Comparison of ENCODE assay signal across 12 cellular contexts in genomic region chr14:57493467-57494181, GRCh38. TPM values are rescaled to one million over a fixed set of nuclear protein-coding genes. Genes with fewer than 3 reads are reported as not detected.
DNase-seq lines count a peak whose midpoint lies in the region; ATAC-seq, FAIRE-seq and TF ChIP-seq lines count a peak whose summit lies in the region.
"Had no signal": no experiment of that assay in that cellular context is flagged by ENCODE, and none has a peak within 500 bp of the region (broad histone marks: within the 10 kb centered on the region; RNA-seq: fewer than 3 reads in every experiment).

CCDC198 (minus strand) TSS chr14:57493857; CDS start chr14:57493715, 142 bp downstream.

- intact Hi-C loops in pancreas (cut with DNase I): no loop called here
- intact Hi-C loops in Right ventricle myocardium inferior (cut with DNase I): loop anchor here (5.0 kb wide), 1 partner anchor 559 kb away; no protein-coding TSS in a partner anchor
- intact Hi-C loops in esophagus squamous epithelium (cut with DNase I): no loop called here

- H3K27ac ChIP-seq in HUES48 (ENCODE audit: low read depth, low read length): peak within 1 kb of the TSS; percentile 69
- H3K27ac ChIP-seq in pancreas: peak within 1 kb of the TSS; percentile 47 to 75 (median 60)
- H3K27ac ChIP-seq in esophagus squamous epithelium: no peak within 1 kb of the TSS

- no peak within 1 kb of the TSS for H3K9ac ChIP-seq in HUES48 (ENCODE audit: low read depth, low read length)

- no peak within 1 kb of the TSS; the same call in 1 of the 2 replicates for H3K4me3 ChIP-seq in HUES48 (ENCODE audit: low read depth, low read length)
- H3K4me3 ChIP-seq in pancreas: peak within 1 kb of the TSS; percentile 1 to 37 (median 24)
- H3K4me3 ChIP-seq in esophagus squamous epithelium: no peak within 1 kb of the TSS

- H3K9me3 ChIP-seq in HUES48 (ENCODE audit: control insufficient read depth, insufficient read depth, low read length): no peaks in the 10 kb centered on the region
- no peaks in the 10 kb centered on the region for H3K9me3 ChIP-seq in pancreas
- no peaks in the 10 kb centered on the region for H3K9me3 ChIP-seq in esophagus squamous epithelium

- FAIRE-seq in pancreas (lab: Jason Lieb, UNC): no peak
- no peak for FAIRE-seq in D721Med (lab: Jason Lieb, UNC)

- ATAC-seq in GM19023 (IDR thresholded peaks at IDR 0.05; ENCODE audit: unreplicated experiment) (peak; percentile 82), HG02623 (IDR thresholded peaks at IDR 0.05; ENCODE audit: unreplicated experiment) (peak; percentile 63), pancreas (peak; percentile 88 to 96 (median 93)), Right ventricle myocardium inferior (no peak)

- H3K36me3 ChIP-seq in HUES48 (ENCODE audit: control insufficient read depth, insufficient read depth, low read length) (no peaks in the 10 kb centered on the region), pancreas (no peaks in the 10 kb centered on the region), esophagus squamous epithelium (no peaks in the 10 kb centered on the region)

- H3K27me3 ChIP-seq in HUES48 (ENCODE audit: control insufficient read depth, insufficient read depth, low read length) (no peaks in the 10 kb centered on the region), pancreas (no peaks in the 10 kb centered on the region), esophagus squamous epithelium (peaks cover 0 to 8% (median 0%) of the 10 kb centered on the region in 4 donors)

- TF ChIP-seq POLR2A in esophagus squamous epithelium (IDR thresholded peaks at IDR 0.05) (no peak), erythroblast (IDR thresholded peaks at IDR 0.05; ENCODE audit: low read length) (no peak)

- no peak for TF ChIP-seq CTCF in pancreas (IDR thresholded peaks at IDR 0.05)
- TF ChIP-seq CTCF in D721Med (IDR thresholded peaks at IDR 0.05; ENCODE audit: insufficient read depth, missing control alignments): no peak
- TF ChIP-seq CTCF in esophagus squamous epithelium (IDR thresholded peaks at IDR 0.05): no peak

- 10 to 13% methylated on average over 6 of the region's 6 CpGs for WGBS in pancreas, 2 donors
- WGBS in esophagus squamous epithelium, 2 donors: 34 to 55% methylated on average over 4 to 6 of the region's 6 CpGs

- DNase-seq in pancreas (peak in 3 of 6 donors; percentile 39 to 51 (median 50)), D721Med (ENCODE audit: insufficient read length, low spot score) (no peak), Right ventricle myocardium inferior (ENCODE audit: missing footprints) (no peak), esophagus squamous epithelium (lab: John Stamatoyannopoulos, UW) (no peak), erythroblast (lab: John Stamatoyannopoulos, UW) (no peak)
- DNase-seq: activated CD4-positive, alpha-beta T cell treated with anti-CD3 and anti-CD28 coated beads for 48 hours; stimulated activated CD8-positive, alpha-beta memory T cell treated with anti-CD3 and anti-CD28 coated beads, Interleukin-4, amount 100 ng/mL, for 48 hours had no signal

- H3K4me1 ChIP-seq in HUES48 (ENCODE audit: control insufficient read depth, insufficient read depth, low read length): peaks cover 13% of the 10 kb centered on the region
- H3K4me1 ChIP-seq in pancreas: peaks cover 0 to 13% (median 10%) of the 10 kb centered on the region in 3 donors
- H3K4me1 ChIP-seq in esophagus squamous epithelium: no peaks in the 10 kb centered on the region

RNA-seq across cellular contexts. Expression of gene CCDC198, which starts in this region (rescaled TPM):
- total RNA-seq in pancreas (10 to 100 TPM; 17.1 to 41.7 (median 23.4) TPM), Right ventricle myocardium inferior (not detected), esophagus squamous epithelium (not detected)
- polyA plus RNA-seq in pancreas: 100 to 1,000 TPM in 1 of 2 donors, 10 to 100 TPM in 1; 96.2 to 130 TPM
- total RNA-seq: LHCN-M2, posterior vena cava had no signal

Comparison
In these comparisons a context has a peak if more than half of its experiments do, and no peak if none do; other contexts are left out.
1. RNA of gene CCDC198 (total RNA-seq): 17.1 to 41.7 TPM in pancreas; not detected in Right ventricle myocardium inferior (single experiment) and not detected in esophagus squamous epithelium; every median in the first group is over 10 times any median in the second.
2. H3K27ac ChIP-seq: peak in HUES48 (single experiment) and pancreas (4 of 4); none in esophagus squamous epithelium (0 of 4).
3. H3K4me3 ChIP-seq: peak in pancreas (4 of 4); none in HUES48 (single experiment) and esophagus squamous epithelium (0 of 4).